ENCODE assay signal across 13 cellular contexts in genomic region chr12:53064613-53065415, GRCh38. TPM values are rescaled to one million over a fixed set of nuclear protein-coding genes. Genes with fewer than 3 reads are reported as not detected.
DNase-seq lines count a peak whose midpoint lies in the region; ATAC-seq and TF ChIP-seq lines count a peak whose summit lies in the region.
"Had no signal": no experiment of that assay in that cellular context is flagged by ENCODE, and none has a peak within 500 bp of the region (broad histone marks: within the 10 kb centered on the region; RNA-seq: fewer than 3 reads in every experiment).

No MANE protein-coding gene starts in this region.

- no peak overlapping the region for H3K4me3 Mint-ChIP-seq in HFFc6
- peak overlapping the region; percentile 31 for H3K4me3 Mint-ChIP-seq in chondrocyte (ENCODE audit: unreplicated experiment)
- H3K4me3 Mint-ChIP-seq: stimulated activated naive B cell treated with anti-CD40 and anti-IgM and Interleukin-4, amounts not matched to agents 10 μg/mL and 1 μg/mL and 100 μg/mL, for 72 hours had no signal

- H3K27ac Mint-ChIP-seq in HFFc6 (peak overlapping the region; percentile 74), chondrocyte (ENCODE audit: unreplicated experiment) (peak overlapping the region; percentile 97)
- H3K27ac Mint-ChIP-seq: stimulated activated naive B cell treated with anti-CD40 and anti-IgM and Interleukin-4, amounts not matched to agents 10 μg/mL and 1 μg/mL and 100 μg/mL, for 72 hours had no signal

- H3K36me3 ChIP-seq in liver (ENCODE audit: control insufficient read depth in 4 of 4, insufficient read depth in 3 of 4, low read depth in 1 of 4, low read length in 3 of 4) (peaks cover 3 to 26% (median 13%) of the 10 kb centered on the region in 4 donors), stomach smooth muscle (ENCODE audit: control insufficient read depth in 2 of 2, insufficient read depth in 2 of 2, low read length in 2 of 2) (peaks cover 30 to 51% of the 10 kb centered on the region in 2 donors)

- H3K36me3 Mint-ChIP-seq in HFFc6 (ENCODE audit: low read depth): no peaks in the 10 kb centered on the region; the same call in 1 of the 2 replicates
- peaks cover 25% of the 10 kb centered on the region for H3K36me3 Mint-ChIP-seq in chondrocyte (ENCODE audit: low read depth)

- H3K4me1 Mint-ChIP-seq in HFFc6 (ENCODE audit: low read depth): peaks cover 64% of the 10 kb centered on the region
- peaks cover 80% of the 10 kb centered on the region for H3K4me1 Mint-ChIP-seq in chondrocyte (ENCODE audit: low read depth)

- 82% methylated on average over 11 of the region's 11 CpGs for WGBS in liver

- no peak for TF ChIP-seq CTCF in HFFc6 (IDR thresholded peaks at IDR 0.05)
- TF ChIP-seq CTCF in chondrocyte (IDR thresholded peaks at IDR 0.05): no peak
- TF ChIP-seq CTCF in liver (IDR thresholded peaks at IDR 0.05; ENCODE audit: low read depth, low read length, missing input control): no peak

- TF ChIP-seq RAD21 in liver (IDR thresholded peaks at IDR 0.05): no peak

- H3K4me3 ChIP-seq in liver (ENCODE audit: low read depth in 1 of 3, low read length in 3 of 3) (no peak overlapping the region), stomach smooth muscle (ENCODE audit: low read length in 2 of 2) (no peak overlapping the region)

- peaks cover 14 to 36% (median 28%) of the 10 kb centered on the region in 4 donors for H3K4me1 ChIP-seq in liver (ENCODE audit: control insufficient read depth in 4 of 4, insufficient read depth in 4 of 4, low read length in 3 of 4)
- H3K4me1 ChIP-seq in stomach smooth muscle (ENCODE audit: control insufficient read depth, insufficient read depth, low read length): peaks cover 70% of the 10 kb centered on the region

- H3K27me3 Mint-ChIP-seq in HFFc6 (ENCODE audit: insufficient read depth) (peaks cover 34% of the 10 kb centered on the region), chondrocyte (ENCODE audit: low read depth) (no peaks in the 10 kb centered on the region)

- H3K9ac ChIP-seq in liver (ENCODE audit: low read depth in 1 of 2, low read length in 2 of 2): no peak overlapping the region
- H3K9ac ChIP-seq in stomach smooth muscle (ENCODE audit: low read length in 2 of 2): no peak overlapping the region

- H3K9me3 ChIP-seq in liver (ENCODE audit: control insufficient read depth in 4 of 4, low read length in 3 of 4) (no peaks in the 10 kb centered on the region), stomach smooth muscle (ENCODE audit: control insufficient read depth in 2 of 2, low read length in 2 of 2) (no peaks in the 10 kb centered on the region)

- DNase-seq in HFFc6 (no peak), chondrocyte (ENCODE audit: low spot score) (peak; percentile 58), NCI-H524 (lab: John Stamatoyannopoulos, UW) (no peak), NCI-H187 (lab: John Stamatoyannopoulos, UW) (no peak)
- DNase-seq in activated CD4-positive, CD25-positive, alpha-beta regulatory T cell (lab: John Stamatoyannopoulos, UW): no peak
- DNase-seq: activated CD8-positive, alpha-beta memory T cell treated with anti-CD3 and anti-CD28 coated beads, Interleukin-2, amount 50 U/mL, for 4 hours; NCI-H526; stimulated activated naive B cell treated with anti-CD40 and anti-IgM and Interleukin-4, amounts not matched to agents 10 μg/mL and 1 μg/mL and 100 μg/mL, for 72 hours had no signal

- ATAC-seq in HG02885 (IDR thresholded peaks at IDR 0.05; ENCODE audit: poor library complexity, unreplicated experiment): no peak
- ATAC-seq: stimulated activated naive B cell treated with anti-CD40 and anti-IgM and Interleukin-4, amounts not matched to agents 10 μg/mL and 1 μg/mL and 100 μg/mL, for 72 hours had no signal

- no peaks in the 10 kb centered on the region for H3K27me3 ChIP-seq in liver (ENCODE audit: control insufficient read depth in 4 of 4, insufficient read depth in 4 of 4, low read length in 3 of 4)
- H3K27me3 ChIP-seq in stomach smooth muscle (ENCODE audit: control insufficient read depth in 1 of 2, insufficient read depth in 2 of 2, low read length in 2 of 2): no peaks in the 10 kb centered on the region

- H3K27ac ChIP-seq in liver (ENCODE audit: low read depth in 1 of 2, low read length in 2 of 2) (peak overlapping the region; percentile 15 to 44), stomach smooth muscle (ENCODE audit: low read length) (peak overlapping the region; percentile 49)

- H3K9me3 Mint-ChIP-seq in HFFc6: no peaks in the 10 kb centered on the region
- no peaks in the 10 kb centered on the region for H3K9me3 Mint-ChIP-seq in chondrocyte (ENCODE audit: low read depth)
- H3K9me3 Mint-ChIP-seq: stimulated activated naive B cell treated with anti-CD40 and anti-IgM and Interleukin-4, amounts not matched to agents 10 μg/mL and 1 μg/mL and 100 μg/mL, for 72 hours had no signal

TF ChIP-seq in liver, 16 proteins besides CTCF, POLR2A, EP300 and RAD21 (continues in another document):
- TF ChIP-seq SP1 (IDR thresholded peaks at IDR 0.05) (no peak), HNF4A (conservative IDR thresholded peaks at IDR 0.05) (no peak), FOXA2 (IDR thresholded peaks at IDR 0.05) (no peak), NR2F2 (IDR thresholded peaks at IDR 0.05) (no peak), RXRA (IDR thresholded peaks at IDR 0.05) (no peak), FOXA1 (IDR thresholded peaks at IDR 0.05) (no peak), JUND (IDR thresholded peaks at IDR 0.05) (no peak)
- TF ChIP-seq, protein P1, sequence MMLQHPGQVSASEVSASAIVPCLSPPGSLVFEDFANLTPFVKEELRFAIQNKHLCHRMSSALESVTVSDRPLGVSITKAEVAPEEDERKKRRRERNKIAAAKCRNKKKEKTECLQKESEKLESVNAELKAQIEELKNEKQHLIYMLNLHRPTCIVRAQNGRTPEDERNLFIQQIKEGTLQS (IDR thresholded peaks at IDR 0.05): no peak
- TF ChIP-seq, protein P2, sequence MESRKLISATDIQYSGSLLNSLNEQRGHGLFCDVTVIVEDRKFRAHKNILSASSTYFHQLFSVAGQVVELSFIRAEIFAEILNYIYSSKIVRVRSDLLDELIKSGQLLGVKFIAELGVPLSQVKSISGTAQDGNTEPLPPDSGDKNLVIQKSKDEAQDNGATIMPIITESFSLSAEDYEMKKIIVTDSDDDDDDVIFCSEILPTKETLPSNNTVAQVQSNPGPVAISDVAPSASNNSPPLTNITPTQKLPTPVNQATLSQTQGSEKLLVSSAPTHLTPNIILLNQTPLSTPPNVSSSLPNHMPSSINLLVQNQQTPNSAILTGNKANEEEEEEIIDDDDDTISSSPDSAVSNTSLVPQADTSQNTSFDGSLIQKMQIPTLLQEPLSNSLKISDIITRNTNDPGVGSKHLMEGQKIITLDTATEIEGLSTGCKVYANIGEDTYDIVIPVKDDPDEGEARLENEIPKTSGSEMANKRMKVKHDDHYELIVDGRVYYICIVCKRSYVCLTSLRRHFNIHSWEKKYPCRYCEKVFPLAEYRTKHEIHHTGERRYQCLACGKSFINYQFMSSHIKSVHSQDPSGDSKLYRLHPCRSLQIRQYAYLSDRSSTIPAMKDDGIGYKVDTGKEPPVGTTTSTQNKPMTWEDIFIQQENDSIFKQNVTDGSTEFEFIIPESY (IDR thresholded peaks at IDR 0.05): no peak
- TF ChIP-seq, protein P3, sequence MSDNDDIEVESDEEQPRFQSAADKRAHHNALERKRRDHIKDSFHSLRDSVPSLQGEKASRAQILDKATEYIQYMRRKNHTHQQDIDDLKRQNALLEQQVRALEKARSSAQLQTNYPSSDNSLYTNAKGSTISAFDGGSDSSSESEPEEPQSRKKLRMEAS (IDR thresholded peaks at IDR 0.05): no peak

RNA-seq across cellular contexts. Expression of gene SPRYD3, which starts 14.4 kb away (rescaled TPM):
- 10 to 100 TPM; 50.5 to 59.4 (median 54.9) TPM for total RNA-seq in HFFc6 (2021; fragmentation: NEBNext Ultra II Directional; extraction: Animal tissue kit (Norgen Biotek cat#: 25700))
- total RNA-seq in chondrocyte: 37.1 to 40.2 TPM (median 38.5 TPM) in 3 replicates
- 10 to 100 TPM in 1 of 2 donors, 1 to 10 TPM in 1; 6.0 to 15.2 TPM for total RNA-seq in liver
- polyA plus RNA-seq in liver: 10 to 100 TPM; 11.3 to 20.3 TPM

RNA-seq across cellular contexts. Expression of gene TNS2, which starts 14.9 kb away (rescaled TPM):
- total RNA-seq in HFFc6 (2021; fragmentation: NEBNext Ultra II Directional; extraction: Animal tissue kit (Norgen Biotek cat#: 25700)): 10 to 100 TPM; 44.3 to 69.2 (median 58.9) TPM
- total RNA-seq in chondrocyte (104 to 107 TPM (median 105 TPM) in 3 replicates), liver (10 to 100 TPM; 11.7 to 94.0 TPM)
- polyA plus RNA-seq in liver: 10 to 100 TPM; 44.7 to 47.2 TPM

RNA-seq across cellular contexts. Expression of gene IGFBP6, which starts 32.7 kb away (rescaled TPM):
- 100 to 1,000 TPM; 317 to 444 (median 430) TPM for total RNA-seq in HFFc6 (2021; fragmentation: NEBNext Ultra II Directional; extraction: Animal tissue kit (Norgen Biotek cat#: 25700))
- total RNA-seq in chondrocyte: 7.0 to 10.0 TPM (median 8.9 TPM) in 3 replicates
- total RNA-seq in liver: 10 to 100 TPM in 1 of 2 donors, 1 to 10 TPM in 1; 1.6 to 13.6 TPM
- polyA plus RNA-seq in liver: 10 to 100 TPM; 10.5 to 17.6 TPM
- polyA plus RNA-seq: neural cell had no signal

RNA-seq across cellular contexts. Expression of gene SOAT2, which starts 38.5 kb away (rescaled TPM):
- total RNA-seq in HFFc6 (2021; fragmentation: NEBNext Ultra II Directional; extraction: Animal tissue kit (Norgen Biotek cat#: 25700)): under 1 TPM; 0.12 to 0.34 (median 0.18) TPM
- total RNA-seq in chondrocyte: not detected in 3 replicates
- 1 to 10 TPM in 1 of 2 donors, under 1 TPM in 1; 0.92 to 9.4 TPM for total RNA-seq in liver
- 1 to 10 TPM in 1 of 2 donors, under 1 TPM in 1; 0.48 to 1.6 TPM for polyA plus RNA-seq in liver
- total RNA-seq: bronchial epithelial cell had no signal
- polyA plus RNA-seq: neural cell had no signal

RNA-seq across cellular contexts. Expression of gene EIF4B, which starts 58.6 kb away (rescaled TPM):
- 100 to 1,000 TPM; 376 to 437 (median 392) TPM for total RNA-seq in HFFc6 (2021; fragmentation: NEBNext Ultra II Directional; extraction: Animal tissue kit (Norgen Biotek cat#: 25700))
- 270 to 336 TPM (median 323 TPM) in 3 replicates for total RNA-seq in chondrocyte
- 100 to 1,000 TPM; 264 to 273 TPM for total RNA-seq in liver
- 10 to 100 TPM; 32.1 to 73.2 TPM for polyA plus RNA-seq in liver

Comparison
In these comparisons a context has a peak if more than half of its experiments do, and no peak if none do; other contexts are left out.
1. RNA of gene IGFBP6, which starts 32.7 kb away (total RNA-seq): 317 to 444 TPM in HFFc6; 1.6 to 13.6 TPM in liver and 7.0 to 10.0 TPM in chondrocyte; every median in the first group is over 10 times any median in the second.